ENCODE assay signal across 43 cellular contexts in genomic region chr10:99558708-99559107, GRCh38. TPM values are rescaled to one million over a fixed set of nuclear protein-coding genes. Genes with fewer than 3 reads are reported as not detected.
"Had no signal": no experiment of that assay in that cellular context is flagged by ENCODE, and none has a peak within 500 bp of the region (broad histone marks: within the 10 kb centered on the region; RNA-seq: fewer than 3 reads in every experiment).

No MANE protein-coding gene starts in this region.

- H3K4me3 ChIP-seq: adrenal gland, ascending aorta, body of pancreas, breast epithelium, cardiac muscle cell had no signal

- DNase-seq: activated effector memory CD4-positive, alpha-beta T cell treated with anti-CD3 and anti-CD28 coated beads, Interleukin-2, amount 50 U/mL, for 16 hours; activated effector memory CD4-positive, alpha-beta T cell treated with Interleukin-2 at 50 U/mL for 16 hours; activated gamma-delta T cell; activated gamma-delta T cell treated with Interleukin-2 at 50 U/mL for 16 hours; activated naive CD4-positive, alpha-beta T cell; activated naive CD4-positive, alpha-beta T cell treated with anti-CD3 and anti-CD28 coated beads for 36 hours; activated naive CD4-positive, alpha-beta T cell treated with anti-CD3 and anti-CD28 coated beads, Interleukin-2, amount 10 ng/mL, durations not matched to agents 7 days and 5 days; activated naive CD4-positive, alpha-beta T cell treated with anti-CD3 and anti-CD28 coated beads, Interleukin-2, amount 50 U/mL, for 16 hours; activated naive CD4-positive, alpha-beta T cell treated with Interleukin-2 at 50 U/mL for 16 hours; activated naive CD8-positive, alpha-beta T cell treated with anti-CD3 and anti-CD28 coated beads for 36 hours; activated naive CD8-positive, alpha-beta T cell treated with anti-CD3 and anti-CD28 coated beads, Interleukin-2, amount 10 ng/mL, durations not matched to agents 7 days and 5 days; activated naive CD8-positive, alpha-beta T cell treated with anti-CD3 and anti-CD28 coated beads, Interleukin-2, amount 50 U/mL, for 24 hours; activated T-cell treated with anti-CD3 and anti-CD28 coated beads, Interleukin-2, amount 50 U/mL, for 1 hour; activated T-cell treated with anti-CD3 and anti-CD28 coated beads, Interleukin-2, amount 50 U/mL, for 24 hours; activated T-cell treated with anti-CD3 and anti-CD28 coated beads, Interleukin-2, amount 50 U/mL, for 4 hours; activated T-cell treated with anti-CD3 and anti-CD28 coated beads, Interleukin-2, amount 50 U/mL, for 48 hours; activated T-cell treated with anti-CD3 and anti-CD28 coated beads, Interleukin-2, amount 50 U/mL, for 72 hours; adrenal gland; amniotic stem cell; amygdala; anterior cingulate cortex; aorta; body of pancreas; brain microvascular endothelial cell; caudate nucleus; central memory CD4-positive, alpha-beta T cell; cerebellar nuclear complex had no signal

- H3K27ac Mint-ChIP-seq: activated naive CD4-positive, alpha-beta T cell treated with anti-CD3 and anti-CD28 coated beads for 36 hours; activated naive CD4-positive, alpha-beta T cell treated with anti-CD3 and anti-CD28 coated beads, Interleukin-2, amount 10 ng/mL, durations not matched to agents 7 days and 5 days; activated naive CD4-positive, alpha-beta T cell treated with anti-CD3 and anti-CD28 coated beads, Interleukin-2, amount 50 U/mL, for 24 hours; activated naive CD4-positive, alpha-beta T cell treated with anti-CD3 and anti-CD28 coated beads, Interleukin-2, amount 50 U/mL, for 72 hours; activated naive CD8-positive, alpha-beta T cell; activated naive CD8-positive, alpha-beta T cell treated with anti-CD3 and anti-CD28 coated beads for 36 hours; activated naive CD8-positive, alpha-beta T cell treated with anti-CD3 and anti-CD28 coated beads, Interleukin-2, amount 10 ng/mL, durations not matched to agents 7 days and 5 days; activated naive CD8-positive, alpha-beta T cell treated with anti-CD3 and anti-CD28 coated beads, Interleukin-2, amount 50 U/mL, for 24 hours; activated T-cell treated with anti-CD3 and anti-CD28 coated beads, Interleukin-2, amount 50 U/mL, for 24 hours; activated T-cell treated with anti-CD3 and anti-CD28 coated beads, Interleukin-2, amount 50 U/mL, for 72 hours; activated T-helper 1 cell treated with anti-CD3 and anti-CD28 coated beads, Interleukin-12 subunit alpha, Interleukin-12 subunit beta, Interleukin-2, Interleukin-4 antibody, amounts not matched to agents 30 ng/mL and 10 ng/mL and 1 ng/mL, durations not matched to agents 14 hours and 24 hours and 36 hours; activated T-helper 17 cell treated with anti-CD3 and anti-CD28 coated beads, Interleukin-2, amount 50 U/mL, for 72 hours; activated T-helper 2 cell treated with anti-CD3 and anti-CD28 coated beads, Interferon-gamma antibody, Interleukin-2, Interleukin-4, amounts not matched to agents 10 μg/mL and 5 μg/mL and 100 μg/mL, durations not matched to agents 14 hours and 24 hours and 36 hours; brain had no signal

- H3K36me3 ChIP-seq: adrenal gland, ascending aorta, brain microvascular endothelial cell, breast epithelium, cardiac muscle cell had no signal

- H3K9me3 ChIP-seq: adrenal gland, ascending aorta, body of pancreas, breast epithelium had no signal

- H3K9me3 Mint-ChIP-seq: activated naive CD4-positive, alpha-beta T cell treated with anti-CD3 and anti-CD28 coated beads for 36 hours; activated naive CD4-positive, alpha-beta T cell treated with anti-CD3 and anti-CD28 coated beads, Interleukin-2, amount 10 ng/mL, durations not matched to agents 7 days and 5 days; activated naive CD4-positive, alpha-beta T cell treated with anti-CD3 and anti-CD28 coated beads, Interleukin-2, amount 50 U/mL, for 24 hours; activated naive CD4-positive, alpha-beta T cell treated with anti-CD3 and anti-CD28 coated beads, Interleukin-2, amount 50 U/mL, for 72 hours; activated naive CD8-positive, alpha-beta T cell treated with anti-CD3 and anti-CD28 coated beads for 36 hours; activated naive CD8-positive, alpha-beta T cell treated with anti-CD3 and anti-CD28 coated beads, Interleukin-2, amount 10 ng/mL, durations not matched to agents 7 days and 5 days; activated naive CD8-positive, alpha-beta T cell treated with anti-CD3 and anti-CD28 coated beads, Interleukin-2, amount 50 U/mL, for 24 hours; activated T-cell treated with anti-CD3 and anti-CD28 coated beads, Interleukin-2, amount 50 U/mL, for 24 hours; activated T-cell treated with anti-CD3 and anti-CD28 coated beads, Interleukin-2, amount 50 U/mL, for 4 hours; activated T-cell treated with anti-CD3 and anti-CD28 coated beads, Interleukin-2, amount 50 U/mL, for 72 hours; activated T-helper 1 cell treated with anti-CD3 and anti-CD28 coated beads, Interleukin-12 subunit alpha, Interleukin-12 subunit beta, Interleukin-2, Interleukin-4 antibody, amounts not matched to agents 30 ng/mL and 10 ng/mL and 1 ng/mL, durations not matched to agents 14 hours and 24 hours and 36 hours; activated T-helper 17 cell treated with anti-CD3 and anti-CD28 coated beads, Interleukin-2, amount 50 U/mL, for 72 hours; activated T-helper 2 cell treated with anti-CD3 and anti-CD28 coated beads, Interferon-gamma antibody, Interleukin-2, Interleukin-4, amounts not matched to agents 10 μg/mL and 5 μg/mL and 100 μg/mL, durations not matched to agents 14 hours and 24 hours and 36 hours; brain; central memory CD8-positive, alpha-beta T cell had no signal

- H3K27ac ChIP-seq: adrenal gland, ascending aorta, body of pancreas, brain microvascular endothelial cell, breast epithelium, cardiac muscle cell had no signal

- H3K27me3 ChIP-seq: ascending aorta, body of pancreas had no signal

- H3K4me1 ChIP-seq: adrenal gland, ascending aorta, body of pancreas, breast epithelium had no signal

- H3K4me1 Mint-ChIP-seq: activated naive CD4-positive, alpha-beta T cell treated with anti-CD3 and anti-CD28 coated beads, Interleukin-2, amount 50 U/mL, for 24 hours had no signal

- H3K36me3 Mint-ChIP-seq: activated naive CD4-positive, alpha-beta T cell treated with anti-CD3 and anti-CD28 coated beads, Interleukin-2, amount 10 ng/mL, durations not matched to agents 7 days and 5 days; activated naive CD4-positive, alpha-beta T cell treated with anti-CD3 and anti-CD28 coated beads, Interleukin-2, amount 50 U/mL, for 24 hours; activated naive CD4-positive, alpha-beta T cell treated with anti-CD3 and anti-CD28 coated beads, Interleukin-2, amount 50 U/mL, for 72 hours; activated naive CD8-positive, alpha-beta T cell; activated naive CD8-positive, alpha-beta T cell treated with anti-CD3 and anti-CD28 coated beads for 36 hours; activated naive CD8-positive, alpha-beta T cell treated with anti-CD3 and anti-CD28 coated beads, Interleukin-2, amount 10 ng/mL, durations not matched to agents 7 days and 5 days; brain had no signal

- ATAC-seq: activated naive CD4-positive, alpha-beta T cell treated with anti-CD3 and anti-CD28 coated beads, Interleukin-2, amount 50 U/mL, for 72 hours; activated naive CD8-positive, alpha-beta T cell treated with anti-CD3 and anti-CD28 coated beads, Interleukin-2, amount 50 U/mL, for 24 hours; activated T-cell treated with anti-CD3 and anti-CD28 coated beads, Interleukin-2, amount 50 U/mL, for 4 hours; activated T-cell treated with anti-CD3 and anti-CD28 coated beads, Interleukin-2, amount 50 U/mL, for 72 hours; activated T-helper 17 cell treated with anti-CD3 and anti-CD28 coated beads, Interleukin-2, amount 50 U/mL, for 72 hours; body of pancreas had no signal

- FAIRE-seq: astrocyte, bronchial epithelial cell had no signal

- H3K4me3 Mint-ChIP-seq: activated naive CD4-positive, alpha-beta T cell treated with anti-CD3 and anti-CD28 coated beads for 36 hours; activated naive CD4-positive, alpha-beta T cell treated with anti-CD3 and anti-CD28 coated beads, Interleukin-2, amount 10 ng/mL, durations not matched to agents 7 days and 5 days; activated naive CD4-positive, alpha-beta T cell treated with anti-CD3 and anti-CD28 coated beads, Interleukin-2, amount 50 U/mL, for 24 hours; activated naive CD8-positive, alpha-beta T cell; activated naive CD8-positive, alpha-beta T cell treated with anti-CD3 and anti-CD28 coated beads for 36 hours; activated naive CD8-positive, alpha-beta T cell treated with anti-CD3 and anti-CD28 coated beads, Interleukin-2, amount 10 ng/mL, durations not matched to agents 7 days and 5 days; activated naive CD8-positive, alpha-beta T cell treated with anti-CD3 and anti-CD28 coated beads, Interleukin-2, amount 50 U/mL, for 24 hours; activated T-cell treated with anti-CD3 and anti-CD28 coated beads, Interleukin-2, amount 50 U/mL, for 24 hours; activated T-cell treated with anti-CD3 and anti-CD28 coated beads, Interleukin-2, amount 50 U/mL, for 4 hours; activated T-cell treated with anti-CD3 and anti-CD28 coated beads, Interleukin-2, amount 50 U/mL, for 72 hours; activated T-helper 1 cell treated with anti-CD3 and anti-CD28 coated beads, Interleukin-12 subunit alpha, Interleukin-12 subunit beta, Interleukin-2, Interleukin-4 antibody, amounts not matched to agents 30 ng/mL and 10 ng/mL and 1 ng/mL, durations not matched to agents 14 hours and 24 hours and 36 hours; activated T-helper 17 cell treated with anti-CD3 and anti-CD28 coated beads, Interleukin-2, amount 50 U/mL, for 72 hours; brain; central memory CD8-positive, alpha-beta T cell had no signal

RNA-seq across cellular contexts. Expression of gene NKX2-3, which starts 26.0 kb away (rescaled TPM):
- total RNA-seq: activated naive CD4-positive, alpha-beta T cell treated with anti-CD3 and anti-CD28 coated beads for 36 hours; activated naive CD4-positive, alpha-beta T cell treated with anti-CD3 and anti-CD28 coated beads, Interleukin-2, amount 50 U/mL, for 72 hours; activated naive CD8-positive, alpha-beta T cell treated with anti-CD3 and anti-CD28 coated beads for 36 hours; activated naive CD8-positive, alpha-beta T cell treated with anti-CD3 and anti-CD28 coated beads, Interleukin-2, amount 10 ng/mL, durations not matched to agents 7 days and 5 days; activated T-cell treated with anti-CD3 and anti-CD28 coated beads, Interleukin-2, amount 50 U/mL, for 4 hours; activated T-cell treated with anti-CD3 and anti-CD28 coated beads, Interleukin-2, amount 50 U/mL, for 72 hours; activated T-helper 1 cell treated with anti-CD3 and anti-CD28 coated beads, Interleukin-12 subunit alpha, Interleukin-12 subunit beta, Interleukin-2, Interleukin-4 antibody, amounts not matched to agents 30 ng/mL and 10 ng/mL and 1 ng/mL, durations not matched to agents 14 hours and 24 hours and 36 hours; activated T-helper 17 cell treated with anti-CD3 and anti-CD28 coated beads, Interleukin-2, amount 50 U/mL, for 72 hours; activated T-helper 2 cell treated with anti-CD3 and anti-CD28 coated beads, Interferon-gamma antibody, Interleukin-2, Interleukin-4, amounts not matched to agents 10 μg/mL and 5 μg/mL and 100 μg/mL, durations not matched to agents 14 hours and 24 hours and 36 hours; adrenal gland; ascending aorta; astrocyte; bronchial epithelial cell; cardiac muscle cell; cardiac septum; cerebellum; chondrocyte had no signal
- polyA plus RNA-seq: cardiac muscle cell had no signal
